19 cellular contexts compared by ENCODE assay signal in genomic region chr2:186891219-186891621, GRCh38. TPM values are rescaled to one million over a fixed set of nuclear protein-coding genes. Genes with fewer than 3 reads are reported as not detected.
DNase-seq lines count a peak whose midpoint lies in the region; ATAC-seq and TF ChIP-seq lines count a peak whose summit lies in the region.
"Had no signal": no experiment of that assay in that cellular context is flagged by ENCODE, and none has a peak within 500 bp of the region (broad histone marks: within the 10 kb centered on the region; RNA-seq: fewer than 3 reads in every experiment).

No MANE protein-coding gene starts in this region.

- DNase-seq in AG10803 (ENCODE audit: low read depth) (peak; percentile 21), RWPE2 (ENCODE audit: low spot score) (no peak), fibroblast of lung (ENCODE audit: low read depth in 2 of 2) (peak; percentile 55 to 72), left colon (no peak), testis (no peak), C1 segment of cervical spinal cord (lab: John Stamatoyannopoulos, UW) (no peak), Right ventricle myocardium inferior (ENCODE audit: missing footprints) (no peak)
- DNase-seq: activated B cell treated with CpG ODN at 0.5 μM for 24 hours; activated naive CD4-positive, alpha-beta T cell; effector CD8-positive, alpha-beta T cell; glutamatergic neuron; Karpas-422; NCI-H2081 treated with DMSO at 0.1 percent for 48 hours; stimulated activated naive CD4-positive, alpha-beta T cell treated with Interleukin-2 at 50 U/mL for 16 hours had no signal

- no peaks in the 10 kb centered on the region for H3K9me3 ChIP-seq in HEK293 (ENCODE audit: control insufficient read depth, insufficient read depth, low read depth, low read length)
- no peaks in the 10 kb centered on the region for H3K9me3 ChIP-seq in RWPE2 (ENCODE audit: severe bottlenecking)
- no peaks in the 10 kb centered on the region for H3K9me3 ChIP-seq in fibroblast of lung (ENCODE audit: control insufficient read depth, insufficient read depth, low read depth, low read length)
- H3K9me3 ChIP-seq in testis: no peaks in the 10 kb centered on the region

- no peak overlapping the region for H3K9ac ChIP-seq in fibroblast of lung (ENCODE audit: insufficient read depth, low read length)

- TF ChIP-seq POLR2A in testis (IDR thresholded peaks at IDR 0.05): no peak

- no peak overlapping the region for H3K4me2 ChIP-seq in fibroblast of lung (ENCODE audit: extremely low read depth, insufficient read depth, low read length)

- POLR2A ChIA-PET in HEK293 (lab: Yijun Ruan, JAX): no interaction called here

- TF ChIP-seq CTCF in AG10803 (conservative IDR thresholded peaks at IDR 0.05; ENCODE audit: low read length): no peak
- no peak for TF ChIP-seq CTCF in HEK293 (tag by site-specific recombination; IDR thresholded peaks at IDR 0.05)
- no peak for TF ChIP-seq CTCF in RWPE2 (IDR thresholded peaks at IDR 0.05; ENCODE audit: poor library complexity, severe bottlenecking)
- TF ChIP-seq CTCF in fibroblast of lung (conservative IDR thresholded peaks at IDR 0.05 in 1 of 2, IDR thresholded peaks at IDR 0.05 in 1 of 2; ENCODE audit: low read depth in 1 of 2, low read length in 2 of 2): no peak
- TF ChIP-seq CTCF in testis (IDR thresholded peaks at IDR 0.05): no peak

- CTCF ChIA-PET in HEK293 (lab: Yijun Ruan, JAX): no interaction called here

- H4K20me1 ChIP-seq in fibroblast of lung (ENCODE audit: control insufficient read depth, extremely low read depth, insufficient read depth, low read length): no peaks in the 10 kb centered on the region

- intact Hi-C loops in left colon (cut with DNase I, micrococcal nuclease): no loop called here
- intact Hi-C loops in testis (cut with DNase I; ENCODE audit: low total_unique reads): no loop called here
- intact Hi-C loops in Right ventricle myocardium inferior (cut with DNase I): no loop called here

- H3K36me3 ChIP-seq in HEK293 (ENCODE audit: control insufficient read depth in 2 of 2, insufficient read depth in 1 of 2, low read length in 2 of 2) (no peaks in the 10 kb centered on the region), RWPE2 (ENCODE audit: low read depth) (no peaks in the 10 kb centered on the region), fibroblast of lung (ENCODE audit: control insufficient read depth, insufficient read depth, low read length) (no peaks in the 10 kb centered on the region), testis (ENCODE audit: low read depth, missing control alignments) (no peaks in the 10 kb centered on the region)
- H3K36me3 ChIP-seq: cardiac muscle cell had no signal

- no peaks in the 10 kb centered on the region for H3K79me2 ChIP-seq in fibroblast of lung (ENCODE audit: control insufficient read depth, insufficient read depth, low read length)

- H3K4me1 ChIP-seq in HEK293 (ENCODE audit: control insufficient read depth, insufficient read depth, low read length): peaks cover 2% of the 10 kb centered on the region; the same call in 1 of the 2 replicates
- no peaks in the 10 kb centered on the region for H3K4me1 ChIP-seq in RWPE2 (ENCODE audit: insufficient read depth, poor library complexity, severe bottlenecking)
- peaks cover 7% of the 10 kb centered on the region for H3K4me1 ChIP-seq in fibroblast of lung (ENCODE audit: control insufficient read depth, extremely low read depth, insufficient read depth, low read length)
- no peaks in the 10 kb centered on the region for H3K4me1 ChIP-seq in testis

- WGBS in testis, 2 donors: 68 to 73% methylated on average over 1 of the region's 1 CpG

- H2AFZ ChIP-seq in fibroblast of lung (ENCODE audit: low read length): no peak overlapping the region

- no peaks in the 10 kb centered on the region for H3K27me3 ChIP-seq in RWPE2 (ENCODE audit: insufficient read depth, poor library complexity, severe bottlenecking)
- H3K27me3 ChIP-seq in fibroblast of lung (ENCODE audit: control insufficient read depth, insufficient read depth, low read length): no peaks in the 10 kb centered on the region
- no peaks in the 10 kb centered on the region for H3K27me3 ChIP-seq in testis
- H3K27me3 ChIP-seq: cardiac muscle cell had no signal

- H3K4me3 ChIP-seq in AG10803 (ENCODE audit: low read length) (no peak overlapping the region), HEK293 (ENCODE audit: low read depth, low read length) (no peak overlapping the region), RWPE2 (ENCODE audit: severe bottlenecking) (no peak overlapping the region), fibroblast of lung (replicated peaks in 1 of 4; ENCODE audit: control extremely low read depth in 1 of 4, insufficient read depth in 1 of 4, low read depth in 3 of 4, low read length in 4 of 4) (no peak overlapping the region), testis (no peak overlapping the region)
- H3K4me3 ChIP-seq: cardiac muscle cell, skin epidermis had no signal

- ATAC-seq in RWPE2 (ENCODE audit: low read depth) (peak; percentile 75), left colon (no peak), Right ventricle myocardium inferior (no peak)

- no peak overlapping the region for H3K27ac ChIP-seq in HEK293 (ENCODE audit: extremely low read depth, low read depth, low read length)
- no peak overlapping the region for H3K27ac ChIP-seq in RWPE2 (ENCODE audit: poor library complexity, severe bottlenecking)
- no peak overlapping the region for H3K27ac ChIP-seq in fibroblast of lung (ENCODE audit: insufficient read depth, low read length)
- no peak overlapping the region for H3K27ac ChIP-seq in testis
- H3K27ac ChIP-seq: cardiac muscle cell, skin epidermis had no signal

TF ChIP-seq in HEK293, 187 proteins besides CTCF, POLR2A, EP300 and RAD21:
- TF ChIP-seq ZNF366 (tag by site-specific recombination; conservative IDR thresholded peaks at IDR 0.05) (peak; percentile 47), SP7 (tag by site-specific recombination; IDR thresholded peaks at IDR 0.05) (peak; percentile 98), PRDM1 (tag by site-specific recombination; IDR thresholded peaks at IDR 0.05) (no peak), ZNF423 (tag by site-specific recombination; IDR thresholded peaks at IDR 0.05) (no peak), ZNF610 (tag by site-specific recombination; IDR thresholded peaks at IDR 0.05; ENCODE audit: borderline replicate concordance) (no peak), TRIM28 (IDR thresholded peaks at IDR 0.05; ENCODE audit: borderline replicate concordance, low read length) (no peak), TSHZ1 (tag by site-specific recombination; IDR thresholded peaks at IDR 0.05; ENCODE audit: borderline replicate concordance) (no peak), ZEB2 (tag by site-specific recombination; IDR thresholded peaks at IDR 0.05) (peak; percentile 71), ZNF629 (tag by site-specific recombination; IDR thresholded peaks at IDR 0.05) (peak; percentile 42; the same call in 1 of the 2 replicates), PRDM6 (tag by site-specific recombination; IDR thresholded peaks at IDR 0.05) (0 out of 2 replicates have a peak, but pooled peaks have one; percentile 18)

RNA-seq across cellular contexts. Expression of gene ZSWIM2, which starts 42.2 kb away (rescaled TPM):
- total RNA-seq in fibroblast of lung: under 0.01 TPM in 1 of 2 replicates, not detected in the other
- 0.08 and 0.15 TPM in 2 replicates for polyA plus RNA-seq in fibroblast of lung
- not detected in 2 replicates for polyA plus RNA-seq in fibroblast of lung (2012)
- not detected in 2 replicates for polyA minus RNA-seq in fibroblast of lung (ENCODE audit: low replicate concordance)
- not detected for total RNA-seq in left colon
- 1 to 10 TPM; 5.0 to 7.9 TPM for total RNA-seq in testis
- 11.2 TPM for polyA plus RNA-seq in testis (ENCODE audit: insufficient read depth, low read depth, low replicate concordance)
- total RNA-seq in Right ventricle myocardium inferior: not detected
- total RNA-seq: activated B cell treated with CpG ODN at 0.5 μM for 24 hours, cardiac muscle cell, mucosa of gallbladder, osteocyte had no signal
- polyA plus RNA-seq: cardiac muscle cell had no signal

Comparison
In these comparisons a context has a peak if more than half of its experiments do, and no peak if none do; other contexts are left out.
1. DNase-seq: peak in AG10803 (single experiment) and fibroblast of lung (2 of 2); none in RWPE2 (single experiment), left colon (0 of 2), testis (single experiment), C1 segment of cervical spinal cord (0 of 14) and Right ventricle myocardium inferior (single experiment).